In genomic region chr10:136465-136762, GRCh38 we compare ENCODE assay signal across 8 cellular contexts. TPM values are rescaled to one million over a fixed set of nuclear protein-coding genes. Genes with fewer than 3 reads are reported as not detected.
DNase-seq lines count a peak whose midpoint lies in the region; ATAC-seq and TF ChIP-seq lines count a peak whose summit lies in the region.

No MANE protein-coding gene starts in this region.

- ATAC-seq in GM19455 (IDR thresholded peaks at IDR 0.05; ENCODE audit: unreplicated experiment) (no peak), HG02759 (IDR thresholded peaks at IDR 0.05; ENCODE audit: unreplicated experiment) (no peak)

- H3K36me3 Mint-ChIP-seq in activated CD4-positive, alpha-beta T cell treated with anti-CD3 and anti-CD28 coated beads, Interleukin-2, amount 10 ng/mL, durations not matched to agents 24 days and 14 days (ENCODE audit: low read depth): peaks cover 2% of the 10 kb centered on the region
- no peaks in the 10 kb centered on the region for H3K36me3 Mint-ChIP-seq in nephron progenitor cell (ENCODE audit: low read depth)

- H3K27ac ChIP-seq in effector memory CD4-positive, alpha-beta T cell (ENCODE audit: insufficient read depth, low read length, poor library complexity, severe bottlenecking): peak overlapping the region; percentile 83

- TF ChIP-seq CTCF in Loucy (conservative IDR thresholded peaks at IDR 0.05; ENCODE audit: low read length) (no peak), nephron progenitor cell (IDR thresholded peaks at IDR 0.05) (no peak)

- H3K27ac Mint-ChIP-seq in activated CD4-positive, alpha-beta T cell treated with anti-CD3 and anti-CD28 coated beads, Interleukin-2, amount 10 ng/mL, durations not matched to agents 24 days and 14 days: peak overlapping the region; percentile 95
- peak overlapping the region; percentile 61 for H3K27ac Mint-ChIP-seq in nephron progenitor cell

- no peaks in the 10 kb centered on the region for H3K9me3 ChIP-seq in Loucy (ENCODE audit: insufficient read depth, low read depth, low read length)
- H3K9me3 ChIP-seq in effector memory CD4-positive, alpha-beta T cell (ENCODE audit: control insufficient read depth, low read length): no peaks in the 10 kb centered on the region

- H3K36me3 ChIP-seq in Loucy (ENCODE audit: insufficient read depth, low read length): no peaks in the 10 kb centered on the region
- H3K36me3 ChIP-seq in effector memory CD4-positive, alpha-beta T cell (ENCODE audit: control insufficient read depth, insufficient read depth, low read length): no peaks in the 10 kb centered on the region

- no peaks in the 10 kb centered on the region for H3K27me3 ChIP-seq in Loucy (ENCODE audit: insufficient read depth, low read length, poor library complexity, severe bottlenecking)
- no peaks in the 10 kb centered on the region for H3K27me3 ChIP-seq in effector memory CD4-positive, alpha-beta T cell (replicated peaks; ENCODE audit: control insufficient read depth, insufficient read depth, low read length, poor library complexity, severe bottlenecking)

- no peak for DNase-seq in activated CD4-positive, alpha-beta T cell treated with anti-CD3 and anti-CD28 coated beads, Interleukin-2, amount 10 ng/mL, durations not matched to agents 24 days and 14 days
- no peak for DNase-seq in activated CD4-positive, alpha-beta T cell treated with anti-CD3 and anti-CD28 coated beads, Interleukin-2, amount 50 U/mL, for 4 hours
- no peak for DNase-seq in effector memory CD4-positive, alpha-beta T cell
- DNase-seq in nephron progenitor cell: no peak
- no peak for DNase-seq in NCI-H2171 treated with DMSO at 0.1 percent for 48 hours (lab: John Stamatoyannopoulos, UW)

- peak overlapping the region; percentile 93 for H3K4me3 Mint-ChIP-seq in activated CD4-positive, alpha-beta T cell treated with anti-CD3 and anti-CD28 coated beads, Interleukin-2, amount 10 ng/mL, durations not matched to agents 24 days and 14 days
- H3K4me3 Mint-ChIP-seq in nephron progenitor cell: peak overlapping the region; percentile 84

- H3K4me1 Mint-ChIP-seq in activated CD4-positive, alpha-beta T cell treated with anti-CD3 and anti-CD28 coated beads, Interleukin-2, amount 10 ng/mL, durations not matched to agents 24 days and 14 days: peaks cover 22% of the 10 kb centered on the region
- peaks cover 44% of the 10 kb centered on the region for H3K4me1 Mint-ChIP-seq in nephron progenitor cell

- H3K4me3 ChIP-seq in Loucy (ENCODE audit: low read length, poor library complexity, severe bottlenecking): peak overlapping the region; percentile 87
- peak overlapping the region; percentile 84 for H3K4me3 ChIP-seq in effector memory CD4-positive, alpha-beta T cell (ENCODE audit: insufficient read depth, low read depth, low read length, poor library complexity, severe bottlenecking)

- peaks cover 57% of the 10 kb centered on the region for H3K4me1 ChIP-seq in Loucy (ENCODE audit: insufficient read depth, low read length, poor library complexity, severe bottlenecking)
- H3K4me1 ChIP-seq in effector memory CD4-positive, alpha-beta T cell (ENCODE audit: control insufficient read depth, insufficient read depth, low read length, poor library complexity, severe bottlenecking): peaks cover 13% of the 10 kb centered on the region

- no peaks in the 10 kb centered on the region for H3K9me2 ChIP-seq in Loucy (replicated peaks; ENCODE audit: low read depth, low read length)

- peak overlapping the region; percentile 86 for H3K9ac ChIP-seq in Loucy (ENCODE audit: low read depth, low read length, poor library complexity, severe bottlenecking)

- peak overlapping the region; percentile 67 for H3K4me2 ChIP-seq in Loucy (ENCODE audit: low read depth, low read length, poor library complexity, severe bottlenecking)

- peaks cover 12% of the 10 kb centered on the region for H3K27me3 Mint-ChIP-seq in activated CD4-positive, alpha-beta T cell treated with anti-CD3 and anti-CD28 coated beads, Interleukin-2, amount 10 ng/mL, durations not matched to agents 24 days and 14 days
- H3K27me3 Mint-ChIP-seq in nephron progenitor cell (ENCODE audit: low read depth, poor library complexity): peaks cover 10% of the 10 kb centered on the region

- H3K79me2 ChIP-seq in Loucy (ENCODE audit: insufficient read depth, low read length): peaks cover 76% of the 10 kb centered on the region

- H3K9me3 Mint-ChIP-seq in activated CD4-positive, alpha-beta T cell treated with anti-CD3 and anti-CD28 coated beads, Interleukin-2, amount 10 ng/mL, durations not matched to agents 24 days and 14 days: no peaks in the 10 kb centered on the region
- H3K9me3 Mint-ChIP-seq in nephron progenitor cell: no peaks in the 10 kb centered on the region

- intact Hi-C loops in activated CD4-positive, alpha-beta T cell treated with anti-CD3 and anti-CD28 coated beads, Interleukin-2, amount 10 ng/mL, durations not matched to agents 24 days and 14 days (cut with micrococcal nuclease): loop anchor here (5.0 kb wide), 1 partner anchor 46 kb away; no protein-coding TSS in a partner anchor

- H2AFZ ChIP-seq in Loucy (ENCODE audit: low read length): peak overlapping the region; percentile 19

- H3F3A ChIP-seq in Loucy (ENCODE audit: low read depth): no peaks in the 10 kb centered on the region

- peaks cover 45% of the 10 kb centered on the region for H4K20me1 ChIP-seq in Loucy (ENCODE audit: insufficient read depth, low read length, poor library complexity, severe bottlenecking)

RNA-seq across cellular contexts. Expression of gene ZMYND11, which starts 1.2 kb away (rescaled TPM):
- 29.4 and 31.0 TPM in 2 replicates for total RNA-seq in activated CD4-positive, alpha-beta T cell treated with anti-CD3 and anti-CD28 coated beads, Interleukin-2, amount 10 ng/mL, durations not matched to agents 24 days and 14 days
